Comparison of ENCODE assay signal across 1 cellular context in genomic region chr1:181105134-181106021, GRCh38.
TF ChIP-seq lines count a peak whose summit lies in the region.

No MANE protein-coding gene starts in this region.

TF ChIP-seq in HCT116, 20 proteins besides CTCF, POLR2A, EP300 and RAD21 (continued from another document):
- TF ChIP-seq REST (IDR thresholded peaks at IDR 0.05; ENCODE audit: low read depth) (no peak), EZH2phosphoT487 (IDR thresholded peaks at IDR 0.05; ENCODE audit: borderline replicate concordance) (no peak), TCF7L2 (IDR thresholded peaks at IDR 0.05; ENCODE audit: borderline replicate concordance, extremely low read depth, insufficient read depth, insufficient read length) (no peak), EGR1 (IDR thresholded peaks at IDR 0.05; ENCODE audit: low read depth) (peak; percentile 86)
TF ChIP-seq in HCT116: peak in this region for 5.
